Comparison of ENCODE assay signal across 8 cellular contexts in genomic region chr19:42423462-42424344, GRCh38. TPM values are rescaled to one million over a fixed set of nuclear protein-coding genes. Genes with fewer than 3 reads are reported as not detected.
DNase-seq lines count a peak whose midpoint lies in the region; ATAC-seq and TF ChIP-seq lines count a peak whose summit lies in the region.

No MANE protein-coding gene starts in this region.

- peaks cover 33% of the 10 kb centered on the region for H3K4me1 Mint-ChIP-seq in activated naive CD4-positive, alpha-beta T cell treated with anti-CD3 and anti-CD28 coated beads for 36 hours (ENCODE audit: low read depth)

- H3K36me3 ChIP-seq in gastroesophageal sphincter (no peaks in the 10 kb centered on the region), neutrophil (no peaks in the 10 kb centered on the region)

- peak overlapping the region; percentile 86 for H3K27ac Mint-ChIP-seq in activated naive CD4-positive, alpha-beta T cell treated with anti-CD3 and anti-CD28 coated beads for 36 hours

- H3K36me3 Mint-ChIP-seq in activated naive CD4-positive, alpha-beta T cell treated with anti-CD3 and anti-CD28 coated beads for 36 hours (ENCODE audit: low read depth), result peaks cover 6% of the 10 kb centered on the region

- no peaks in the 10 kb centered on the region for H3K9me3 Mint-ChIP-seq in activated naive CD4-positive, alpha-beta T cell treated with anti-CD3 and anti-CD28 coated beads for 36 hours

- intact Hi-C loops in activated naive CD4-positive, alpha-beta T cell treated with anti-CD3 and anti-CD28 coated beads for 36 hours (cut with micrococcal nuclease), result loop anchor here (1.0 to 5.0 kb wide), 9 partner anchors 26 to 348 kb away; partner anchors contain the start of genes GSK3A, MEGF8, PAFAH1B3 and POU2F2

- TF ChIP-seq EP300 in Ishikawa (IDR thresholded peaks at IDR 0.05; ENCODE audit: borderline replicate concordance) (no peak), gastroesophageal sphincter (IDR thresholded peaks at IDR 0.05) (no peak)

- H3K27me3 Mint-ChIP-seq in activated naive CD4-positive, alpha-beta T cell treated with anti-CD3 and anti-CD28 coated beads for 36 hours (ENCODE audit: low read depth), result no peaks in the 10 kb centered on the region

- H3K27me3 ChIP-seq in gastroesophageal sphincter, result peaks cover 11% of the 10 kb centered on the region
- H3K27me3 ChIP-seq in neutrophil, result peaks cover 16% of the 10 kb centered on the region

- H3K4me3 ChIP-seq in gastroesophageal sphincter, result peak overlapping the region; percentile 38 to 67
- peak overlapping the region; percentile 85 to 90 for H3K4me3 ChIP-seq in neutrophil (ENCODE audit: low read depth in 1 of 2, low read length in 1 of 2)

- TF ChIP-seq RAD21 in Ishikawa (IDR thresholded peaks at IDR 0.05; ENCODE audit: low read depth), result no peak

- TF ChIP-seq POLR2A in gastroesophageal sphincter (IDR thresholded peaks at IDR 0.05), result no peak

- ATAC-seq in GM21528 (IDR thresholded peaks at IDR 0.05; ENCODE audit: low FRiP score, unreplicated experiment) (peak; percentile 77), gastroesophageal sphincter (peak; percentile 97)

- peak overlapping the region in 3 of 4 donors; percentile 68 to 82 (median 77) for H3K27ac ChIP-seq in gastroesophageal sphincter
- peak overlapping the region; percentile 87 for H3K27ac ChIP-seq in neutrophil

- 0% methylated on average over 6 of the region's 65 CpGs; no CpG with 5 or more reads in 1 of the 2 donors for WGBS in gastroesophageal sphincter (ENCODE audit: low coverage in 1 of 2), 2 donors

- H3K4me3 Mint-ChIP-seq in activated naive CD4-positive, alpha-beta T cell treated with anti-CD3 and anti-CD28 coated beads for 36 hours, result peak overlapping the region; percentile 93

- H3K9me3 ChIP-seq in gastroesophageal sphincter, result no peaks in the 10 kb centered on the region
- no peaks in the 10 kb centered on the region for H3K9me3 ChIP-seq in neutrophil

- CTCF ChIA-PET in activated naive CD4-positive, alpha-beta T cell treated with anti-CD3 and anti-CD28 coated beads for 36 hours (lab: Charles Lee), result interaction anchor here (0.6 to 3.2 kb wide), 7 partner anchors 9 to 26 kb away, joined by 3 to 15 read pairs (median 4); no protein-coding TSS in a partner anchor

- TF ChIP-seq CTCF in gastroesophageal sphincter (IDR thresholded peaks at IDR 0.05), result no peak
- TF ChIP-seq CTCF in neutrophil (IDR thresholded peaks at IDR 0.05), result no peak

- H3K4me1 ChIP-seq in gastroesophageal sphincter (peaks cover 0 to 26% (median 5%) of the 10 kb centered on the region in 3 donors), neutrophil (ENCODE audit: control insufficient read depth in 1 of 2, insufficient read depth in 1 of 2, low read depth in 1 of 2, low read length in 1 of 2) (peaks cover 55 to 59% of the 10 kb centered on the region in 2 experiments)

- DNase-seq in DMS153 (lab: John Stamatoyannopoulos, UW) (peak; percentile 91), SHP77 (lab: John Stamatoyannopoulos, UW) (peak; percentile 85 to 90), stromal cell of bone marrow (ENCODE audit: low read depth) (peak; percentile 84)
- peak; percentile 96 for DNase-seq in activated naive CD4-positive, alpha-beta T cell treated with anti-CD3 and anti-CD28 coated beads for 36 hours

TF ChIP-seq in Ishikawa, 13 proteins besides CTCF, POLR2A, EP300 and RAD21:
- TF ChIP-seq MAX (IDR thresholded peaks at IDR 0.05), result peak; percentile 68; the same call in 1 of the 2 replicates
- no peak for TF ChIP-seq EGR1 (IDR thresholded peaks at IDR 0.05)
- TF ChIP-seq USF1 (IDR thresholded peaks at IDR 0.05), result peak; percentile 17; the same call in 1 of the 2 replicates
- TF ChIP-seq CEBPB (IDR thresholded peaks at IDR 0.05), result no peak

RNA-seq across cellular contexts. Expression of gene LIPE, which starts 3.5 kb away (rescaled TPM):
- total RNA-seq in activated naive CD4-positive, alpha-beta T cell treated with anti-CD3 and anti-CD28 coated beads for 36 hours, result 10 to 100 TPM; 30.2 to 32.5 TPM
- 10 to 100 TPM in 1 of 4 donors, 1 to 10 TPM in 3; 3.4 to 15.3 (median 6.6) TPM for total RNA-seq in gastroesophageal sphincter

RNA-seq across cellular contexts. Expression of gene CXCL17, which starts 19.0 kb away (rescaled TPM):
- total RNA-seq in activated naive CD4-positive, alpha-beta T cell treated with anti-CD3 and anti-CD28 coated beads for 36 hours, result not detected
- total RNA-seq in gastroesophageal sphincter, result 1 to 10 TPM in 1 of 4 donors, not detected in 3; 6.5 TPM

RNA-seq across cellular contexts. Expression of gene CNFN, which starts 33.6 kb away (rescaled TPM):
- total RNA-seq in activated naive CD4-positive, alpha-beta T cell treated with anti-CD3 and anti-CD28 coated beads for 36 hours, result not detected
- total RNA-seq in gastroesophageal sphincter, result 10 to 100 TPM in 1 of 4 donors, 1 to 10 TPM in 1, not detected in 2; 1.7 to 17.5 TPM

Comparison
In these comparisons a context has a peak if more than half of its experiments do, and no peak if none do; other contexts are left out.
1. Peak in every context shown above with its lines: DNase-seq, ATAC-seq, H3K4me3 ChIP-seq and H3K27ac ChIP-seq.